1 cellular context compared by ENCODE assay signal in genomic region chr1:30823969-30824735, GRCh38.
TF ChIP-seq lines count a peak whose summit lies in the region.

No MANE protein-coding gene starts in this region.

TF ChIP-seq in K562, 482 proteins besides CTCF, POLR2A, EP300 and RAD21 (continued from another document and continues in another):
- TF ChIP-seq JUNB (CRISPR knock-in tag; conservative IDR thresholded peaks at IDR 0.05) (peak; percentile 84), BRF2 (IDR thresholded peaks at IDR 0.05; ENCODE audit: borderline replicate concordance, insufficient read depth, insufficient read length) (no peak), NKRF (IDR thresholded peaks at IDR 0.05; ENCODE audit: borderline replicate concordance) (peak; percentile 84; the same call in 1 of the 2 replicates), NFYB (IDR thresholded peaks at IDR 0.05; ENCODE audit: extremely low read depth, insufficient read length) (peak; percentile 83), TEAD1 (CRISPR knock-in tag; IDR thresholded peaks at IDR 0.05) (no peak; a peak in 1 of 4 replicates), JUND (IDR thresholded peaks at IDR 0.05; ENCODE audit: borderline replicate concordance, low read depth, low read length) (peak; percentile 99), JUND (tag; IDR thresholded peaks at IDR 0.05; ENCODE audit: borderline replicate concordance, low read depth, low read length) (peak; percentile 99; the same call in 2 of the 3 replicates), MNT (conservative IDR thresholded peaks at IDR 0.05) (peak in 1 of 2 experiments; percentile 85; a peak in 2 of 4 replicates), SP2 (IDR thresholded peaks at IDR 0.05; ENCODE audit: extremely low read depth, low read depth, low read length, poor library complexity, severe bottlenecking) (peak; percentile 79), CHD2 (IDR thresholded peaks at IDR 0.05; ENCODE audit: low read depth, low read length) (peak; percentile 58; the same call in 1 of the 2 replicates), HCFC1 (IDR thresholded peaks at IDR 0.05; ENCODE audit: low read depth, low read length) (0 out of 2 replicates have a peak, but pooled peaks have one; percentile 5), NFIC (IDR thresholded peaks at IDR 0.05) (peak; percentile 99), ZBTB17 (CRISPR knock-in tag; IDR thresholded peaks at IDR 0.05) (peak; percentile 59; the same call in 1 of the 2 replicates), USF2 (CRISPR knock-in tag; IDR thresholded peaks at IDR 0.05) (no peak), MLX (CRISPR knock-in tag; conservative IDR thresholded peaks at IDR 0.05) (no peak), GTF2E2 (tag; IDR thresholded peaks at IDR 0.05) (peak; percentile 83), RUNX1 (IDR thresholded peaks at IDR 0.05; ENCODE audit: low read depth) (peak; percentile 59; the same call in 1 of the 2 replicates), SMARCA4 (IDR thresholded peaks at IDR 0.05) (peak; percentile 98), ZNF143 (CRISPR knock-in tag; IDR thresholded peaks at IDR 0.05) (no peak), HIVEP1 (CRISPR knock-in tag; IDR thresholded peaks at IDR 0.05) (0 out of 2 replicates have a peak, but pooled peaks have one; percentile 11), RB1 (IDR thresholded peaks at IDR 0.05; ENCODE audit: low read depth) (peak; percentile 7; the same call in 1 of the 2 replicates), ZFX (CRISPR knock-in tag; IDR thresholded peaks at IDR 0.05) (peak; percentile 83), MTA1 (IDR thresholded peaks at IDR 0.05; ENCODE audit: borderline replicate concordance) (peak; percentile 87), POLR2B (IDR thresholded peaks at IDR 0.05; ENCODE audit: low read depth, partially characterized antibody) (peak; percentile 93), ZNF318 (IDR thresholded peaks at IDR 0.05; ENCODE audit: borderline replicate concordance in 1 of 2, low read depth in 1 of 2) (peak in 1 of 2 experiments; percentile 79; a peak in 2 of 4 replicates), KLF10 (CRISPR knock-in tag; IDR thresholded peaks at IDR 0.05) (no peak), DPF2 (IDR thresholded peaks at IDR 0.05) (peak; percentile 99), ELF2 (CRISPR knock-in tag; IDR thresholded peaks at IDR 0.05) (no peak), PML (IDR thresholded peaks at IDR 0.05; ENCODE audit: low read length) (peak; percentile 74), ILF3 (IDR thresholded peaks at IDR 0.05; ENCODE audit: borderline replicate concordance) (no peak), MCM5 (IDR thresholded peaks at IDR 0.05; ENCODE audit: low read depth) (no peak), THAP12 (CRISPR knock-in tag; IDR thresholded peaks at IDR 0.05) (peak; percentile 78; the same call in 1 of the 2 replicates), TRIM24 (IDR thresholded peaks at IDR 0.05) (peak in 1 of 2 experiments; percentile 62; a peak in 2 of 4 replicates), ZNF395 (CRISPR knock-in tag; IDR thresholded peaks at IDR 0.05) (peak; percentile 89), RBBP5 (IDR thresholded peaks at IDR 0.05; ENCODE audit: borderline replicate concordance, insufficient read depth, low read length, poor library complexity, severe bottlenecking) (peak; percentile 64), CCNT2 (IDR thresholded peaks at IDR 0.05; ENCODE audit: borderline replicate concordance, extremely low read depth, insufficient read length, low read depth, low read length) (peak; percentile 75), ATF6 (CRISPR knock-in tag; IDR thresholded peaks at IDR 0.05) (no peak; the same call in 1 of the 2 replicates), CC2D1A (IDR thresholded peaks at IDR 0.05) (peak; percentile 96)
